ENCODE assay signal across 8 cellular contexts in genomic region chr6:137219664-137220252, GRCh38. TPM values are rescaled to one million over a fixed set of nuclear protein-coding genes. Genes with fewer than 3 reads are reported as not detected.
DNase-seq lines count a peak whose midpoint lies in the region; ATAC-seq and TF ChIP-seq lines count a peak whose summit lies in the region.

No MANE protein-coding gene starts in this region.

- ATAC-seq in activated T-helper 17 cell treated with anti-CD3 and anti-CD28 coated beads, Interleukin-2, amount 50 U/mL, for 72 hours (replicated peaks), result no peak
- ATAC-seq in HG03039 (IDR thresholded peaks at IDR 0.05; ENCODE audit: unreplicated experiment), result no peak

- H3K56ac ChIP-seq in H9 (ENCODE audit: insufficient read length, low read depth, low read length), result no peak overlapping the region

- no peak overlapping the region for H4K8ac ChIP-seq in H9 (replicated peaks; ENCODE audit: insufficient read length, low read depth, low read length)

- H2BK12ac ChIP-seq in H9 (ENCODE audit: insufficient read length, low read depth, low read length), result no peak overlapping the region

- H2AFZ ChIP-seq in H9 (ENCODE audit: low read length), result peak overlapping the region; percentile 2

- H3T11ph ChIP-seq in H9 (ENCODE audit: low read length), result no peak overlapping the region

- no peaks in the 10 kb centered on the region for H3K9me3 ChIP-seq in H9 (ENCODE audit: control insufficient read depth, low read depth, low read length)

- peak overlapping the region; percentile 94 to 99 for H3K4me3 Mint-ChIP-seq in CD14-positive monocyte
- H3K4me3 Mint-ChIP-seq in H9, result peak overlapping the region; percentile 88 to 95
- H3K4me3 Mint-ChIP-seq in activated T-helper 17 cell treated with anti-CD3 and anti-CD28 coated beads, Interleukin-2, amount 50 U/mL, for 72 hours, result peak overlapping the region; percentile 95
- peak overlapping the region; percentile 99 for H3K4me3 Mint-ChIP-seq in type B pancreatic cell

- H3K14ac ChIP-seq in H9 (ENCODE audit: insufficient read depth, low read length), result no peak overlapping the region

- H3K36me3 ChIP-seq in kidney epithelial cell (ENCODE audit: control insufficient read depth, insufficient read depth, low read length), result no peaks in the 10 kb centered on the region

- peak overlapping the region; percentile 99 for H3K4me2 ChIP-seq in H9 (ENCODE audit: insufficient read depth, insufficient read length, low read length)

- peaks cover 76% of the 10 kb centered on the region for H3K4me1 Mint-ChIP-seq in CD14-positive monocyte
- peaks cover 27 to 34% of the 10 kb centered on the region in 2 experiments for H3K4me1 Mint-ChIP-seq in H9
- H3K4me1 Mint-ChIP-seq in activated T-helper 17 cell treated with anti-CD3 and anti-CD28 coated beads, Interleukin-2, amount 50 U/mL, for 72 hours, result peaks cover 29% of the 10 kb centered on the region
- H3K4me1 Mint-ChIP-seq in type B pancreatic cell (ENCODE audit: unreplicated experiment), result peaks cover 24% of the 10 kb centered on the region

- peak overlapping the region; percentile 99 to 100 (median 100) for H3K27ac Mint-ChIP-seq in CD14-positive monocyte
- peak overlapping the region in 2 of 3 experiments; percentile 69 to 79; a peak in 3 of 7 replicates for H3K27ac Mint-ChIP-seq in H9
- peak overlapping the region; percentile 98 for H3K27ac Mint-ChIP-seq in activated T-helper 17 cell treated with anti-CD3 and anti-CD28 coated beads, Interleukin-2, amount 50 U/mL, for 72 hours
- H3K27ac Mint-ChIP-seq in type B pancreatic cell, result peak overlapping the region; percentile 98

- H2BK15ac ChIP-seq in H9 (ENCODE audit: low read depth, low read length), result no peak overlapping the region

- H3K36me3 Mint-ChIP-seq in CD14-positive monocyte (peaks cover 24 to 32% of the 10 kb centered on the region in 2 donors), H9 (ENCODE audit: insufficient read depth in 1 of 3, low read depth in 3 of 3) (peaks cover 0 to 7% (median 1%) of the 10 kb centered on the region in 3 experiments; a peak in 4 of 7 replicates), type B pancreatic cell (no peaks in the 10 kb centered on the region)
- H3K36me3 Mint-ChIP-seq in activated T-helper 17 cell treated with anti-CD3 and anti-CD28 coated beads, Interleukin-2, amount 50 U/mL, for 72 hours (ENCODE audit: low read depth), result peaks cover 13% of the 10 kb centered on the region

- no peak for TF ChIP-seq CTCF in CD14-positive monocyte (IDR thresholded peaks at IDR 0.05)
- TF ChIP-seq CTCF in H9 (conservative IDR thresholded peaks at IDR 0.05), result no peak
- no peak for TF ChIP-seq CTCF in kidney epithelial cell (IDR thresholded peaks at IDR 0.05; ENCODE audit: insufficient read depth, low read length, poor library complexity, severe bottlenecking)
- TF ChIP-seq CTCF in type B pancreatic cell (conservative IDR thresholded peaks at IDR 0.05), result no peak

- peaks cover 8% of the 10 kb centered on the region for H3K79me1 ChIP-seq in H9 (ENCODE audit: insufficient read depth, low read depth, low read length, poor library complexity, severe bottlenecking)

- no peak overlapping the region for H4K5ac ChIP-seq in H9 (ENCODE audit: insufficient read length, low read depth, low read length)

- no CpG with 5 or more reads among the region's 6 CpGs for WGBS in H9 (ENCODE audit: extremely low coverage, insufficient read length, low lambda C conversion rate)

- H3K27me3 ChIP-seq in H9 (ENCODE audit: insufficient read depth, low read length) (no peaks in the 10 kb centered on the region), kidney epithelial cell (ENCODE audit: control insufficient read depth, insufficient read depth, low read length) (no peaks in the 10 kb centered on the region)

- peaks cover 3% of the 10 kb centered on the region; the same call in 1 of the 2 replicates for H3K4me1 ChIP-seq in H9 (ENCODE audit: insufficient read depth, low read length)

- peaks cover 0 to 4% (median 0%) of the 10 kb centered on the region in 7 donors for H3K9me3 Mint-ChIP-seq in CD14-positive monocyte
- no peaks in the 10 kb centered on the region for H3K9me3 Mint-ChIP-seq in H9
- H3K9me3 Mint-ChIP-seq in activated T-helper 17 cell treated with anti-CD3 and anti-CD28 coated beads, Interleukin-2, amount 50 U/mL, for 72 hours, result no peaks in the 10 kb centered on the region
- no peaks in the 10 kb centered on the region for H3K9me3 Mint-ChIP-seq in type B pancreatic cell

- no peak overlapping the region for H3K9ac ChIP-seq in H9 (ENCODE audit: extremely low read depth, insufficient read length, low read length)

- H2BK5ac ChIP-seq in H9 (ENCODE audit: insufficient read length, low read length), result no peak overlapping the region

- H3K23me2 ChIP-seq in H9 (ENCODE audit: insufficient read length, low read depth, low read length, poor library complexity, severe bottlenecking), result peaks cover 11% of the 10 kb centered on the region

- no peak overlapping the region for H3K27ac ChIP-seq in H9 (ENCODE audit: insufficient read length, low read depth, low read length)

- H3K27me3 Mint-ChIP-seq in CD14-positive monocyte (ENCODE audit: low read depth in 3 of 3) (peaks cover 0 to 9% (median 0%) of the 10 kb centered on the region in 3 donors), H9 (ENCODE audit: low read depth) (no peaks in the 10 kb centered on the region), type B pancreatic cell (no peaks in the 10 kb centered on the region)
- H3K27me3 Mint-ChIP-seq in activated T-helper 17 cell treated with anti-CD3 and anti-CD28 coated beads, Interleukin-2, amount 50 U/mL, for 72 hours, result no peaks in the 10 kb centered on the region

- no peak overlapping the region for H2BK20ac ChIP-seq in H9 (ENCODE audit: low read depth, low read length, poor library complexity, severe bottlenecking)

- no peak overlapping the region for H3K18ac ChIP-seq in H9 (ENCODE audit: insufficient read length, low read depth, low read length)

- H3K4ac ChIP-seq in H9 (ENCODE audit: low read depth, low read length), result no peak overlapping the region

- H3K4me3 ChIP-seq in kidney epithelial cell (ENCODE audit: low read depth, low read length), result peak overlapping the region; percentile 87

- no peaks in the 10 kb centered on the region for H4K20me1 ChIP-seq in H9 (ENCODE audit: control insufficient read depth, insufficient read depth, insufficient read length)

- H3K79me2 ChIP-seq in H9 (ENCODE audit: insufficient read depth, low read length), result peaks cover 19% of the 10 kb centered on the region; the same call in 1 of the 2 replicates

- DNase-seq in CD14-positive monocyte (ENCODE audit: low spot score), result no peak
- DNase-seq in H9, result no peak
- DNase-seq in kidney epithelial cell (ENCODE audit: low read depth), result no peak
- no peak for DNase-seq in type B pancreatic cell (ENCODE audit: extremely low spot score, unreplicated experiment)
- no peak for DNase-seq in NCI-H2081 treated with DMSO at 0.1 percent for 48 hours (lab: John Stamatoyannopoulos, UW)
- DNase-seq in NCI-H1105 treated with DMSO at 0.1 percent for 48 hours (lab: John Stamatoyannopoulos, UW), result no peak

- H4K91ac ChIP-seq in H9 (ENCODE audit: insufficient read length, low read depth, low read length), result no peak overlapping the region

- H2AK5ac ChIP-seq in H9 (ENCODE audit: insufficient read length, low read length), result no peak overlapping the region

- no peak overlapping the region for H2BK120ac ChIP-seq in H9 (ENCODE audit: low read depth, low read length, poor library complexity, severe bottlenecking)

- intact Hi-C loops in CD14-positive monocyte (cut with micrococcal nuclease), result loop anchor here in 1 of 2 donors (2.0 to 5.0 kb wide), 4 partner anchors 21 to 93 kb away; no protein-coding TSS in a partner anchor

- no peak overlapping the region for H3K23ac ChIP-seq in H9 (ENCODE audit: insufficient read length, low read depth, low read length)

RNA-seq across cellular contexts. Expression of gene IFNGR1, which starts 0.6 kb away (rescaled TPM):
- 100 to 1,000 TPM; 364 to 372 TPM for polyA plus RNA-seq in CD14-positive monocyte
- total RNA-seq in H9 (2021), result 28.4 and 32.2 TPM in 2 replicates
- total RNA-seq in activated T-helper 17 cell treated with anti-CD3 and anti-CD28 coated beads, Interleukin-2, amount 50 U/mL, for 72 hours, result 10 to 100 TPM; 20.9 to 26.9 TPM
- total RNA-seq in kidney epithelial cell, result 52.6 and 55.6 TPM in 2 replicates
- 28.4 and 35.5 TPM in 2 replicates for total RNA-seq in type B pancreatic cell (ENCODE audit: low replicate concordance)

RNA-seq across cellular contexts. Expression of gene IL22RA2, which starts 46.3 kb away (rescaled TPM):
- polyA plus RNA-seq in CD14-positive monocyte, result not detected
- total RNA-seq in H9 (2021) (not detected in 2 replicates), kidney epithelial cell (not detected in 2 replicates), type B pancreatic cell (ENCODE audit: low replicate concordance) (not detected in 2 replicates)
- total RNA-seq in activated T-helper 17 cell treated with anti-CD3 and anti-CD28 coated beads, Interleukin-2, amount 50 U/mL, for 72 hours, result not detected
